In the genomic region with DNA sequence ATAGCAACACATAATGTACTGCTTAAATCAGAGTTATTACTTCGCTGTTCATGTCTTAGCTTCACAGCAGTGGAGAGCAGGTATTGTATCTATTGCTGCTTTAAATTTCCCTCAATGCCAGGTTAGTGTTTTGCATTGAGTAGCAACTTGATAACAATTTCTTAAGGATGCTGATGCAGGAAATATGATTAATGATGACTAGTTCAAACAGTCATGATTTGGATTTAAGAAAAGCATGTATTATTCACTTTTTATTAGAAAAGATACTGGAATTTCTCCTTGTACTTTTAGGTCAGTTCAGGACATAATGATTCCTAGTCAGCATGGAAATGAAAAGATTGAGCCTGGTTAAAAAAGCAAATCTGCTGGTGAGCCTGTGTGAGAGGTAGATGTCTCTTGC, we compare ENCODE assay signal across 20 cellular contexts.
A peak's percentile ranks its signal among the peaks of the same experiment; 100 is the strongest.
DNase-seq lines count a peak whose midpoint lies in the region; ATAC-seq, FAIRE-seq and TF ChIP-seq lines count a peak whose summit lies in the region.
"Had no signal": no experiment of that assay in that cellular context is flagged by ENCODE, and none has a peak within 500 bp of the region (broad histone marks: within the 10 kb centered on the region; RNA-seq: fewer than 3 reads in every experiment).

No MANE protein-coding gene starts in this region.

- H3K27ac ChIP-seq in SK-N-SH (ENCODE audit: low read depth in 2 of 2, low read length in 1 of 2): no peak overlapping the region
- H3K27ac ChIP-seq: 22Rv1, C4-2B, HL-60 had no signal

- no peak overlapping the region for H2AFZ ChIP-seq in SK-N-SH (ENCODE audit: low read depth)

- no peak for TF ChIP-seq RAD21 in SK-N-SH (IDR thresholded peaks at IDR 0.05; ENCODE audit: low read length)

- intact Hi-C loops in posterior cingulate gyrus (cut with DNase I): no loop called here

- H3K9ac ChIP-seq in SK-N-SH (no peak overlapping the region), skeletal muscle satellite cell (ENCODE audit: low read depth, low read length) (peak overlapping the region; percentile 55)

- TF ChIP-seq EP300 in SK-N-SH (IDR thresholded peaks at IDR 0.05; ENCODE audit: borderline replicate concordance in 1 of 2, low read depth in 1 of 2, low read length in 1 of 2): peak in 1 of 2 experiments; percentile 43; a peak in 1 of 4 replicates

- no peaks in the 10 kb centered on the region for H3K79me2 ChIP-seq in SK-N-SH (ENCODE audit: insufficient read depth)

- DNase-seq in SK-N-SH (no peak), RCC 7860 (ENCODE audit: low spot score) (peak; percentile 5), epithelial cell of esophagus (ENCODE audit: low read depth) (peak; percentile 70), posterior cingulate gyrus (no peak), retina (no peak), DMS53 treated with DMSO at 0.1 percent for 48 hours (lab: John Stamatoyannopoulos, UW; ENCODE audit: unreplicated experiment) (no peak)
- DNase-seq: KG1; NCI-H1092; NCI-H1694; NCI-H2107; NCI-H226; NCI-H526 treated with DMSO at 0.1 percent for 48 hours; NK-92 treated with Interleukin-12 subunit alpha and Interleukin-12 subunit beta, amount 100 ng/mL, for 24 hours; OCI-M1; SHP77 had no signal

- no peaks in the 10 kb centered on the region for H4K20me1 ChIP-seq in SK-N-SH (ENCODE audit: insufficient read depth)

- FAIRE-seq in RCC 7860 (lab: Jason Lieb, UNC): no peak

- CTCF ChIA-PET in SK-N-SH (lab: Yijun Ruan, JAX): no interaction called here

- H3F3A ChIP-seq in SK-N-SH (replicated peaks; ENCODE audit: insufficient read depth): no peaks in the 10 kb centered on the region

- H3K36me3 ChIP-seq in SK-N-SH (replicated peaks in 1 of 2; ENCODE audit: control insufficient read depth in 1 of 2, insufficient read depth in 2 of 2, low read length in 1 of 2): no peaks in the 10 kb centered on the region
- H3K36me3 ChIP-seq in skeletal muscle satellite cell (ENCODE audit: insufficient read depth, low read length): no peaks in the 10 kb centered on the region

- 89% methylated on average over 1 of the region's 1 CpG for WGBS in SK-N-SH (ENCODE audit: low lambda C conversion rate)

- peaks cover 0 to 14% of the 10 kb centered on the region in 2 experiments; a peak in 1 of 4 replicates for H3K4me1 ChIP-seq in SK-N-SH (ENCODE audit: control insufficient read depth in 1 of 2, insufficient read depth in 2 of 2, low read depth in 1 of 2, low read length in 1 of 2)
- H3K4me1 ChIP-seq in skeletal muscle satellite cell (ENCODE audit: control insufficient read depth, insufficient read depth, low read length): peaks cover 55% of the 10 kb centered on the region

- H3K27me3 ChIP-seq in SK-N-SH (ENCODE audit: insufficient read depth): no peaks in the 10 kb centered on the region
- H3K27me3 ChIP-seq in skeletal muscle satellite cell (ENCODE audit: control insufficient read depth, insufficient read depth, low read length): no peaks in the 10 kb centered on the region

- H3K4me3 ChIP-seq in SK-N-SH (ENCODE audit: low read depth in 2 of 2, low read length in 1 of 2): no peak overlapping the region
- H3K4me3 ChIP-seq in epithelial cell of esophagus (ENCODE audit: low read length): no peak overlapping the region
- H3K4me3 ChIP-seq in skeletal muscle satellite cell (ENCODE audit: low read length): peak overlapping the region; percentile 15

- H3K4me2 ChIP-seq in SK-N-SH (peak overlapping the region; percentile 8; the same call in 1 of the 2 replicates), skeletal muscle satellite cell (ENCODE audit: low read length) (peak overlapping the region; percentile 44)

- TF ChIP-seq CTCF in SK-N-SH (IDR thresholded peaks at IDR 0.05) (no peak), epithelial cell of esophagus (IDR thresholded peaks at IDR 0.05; ENCODE audit: insufficient read depth, low read depth, low read length, missing control alignments) (no peak)

- H3K9me3 ChIP-seq in SK-N-SH (no peaks in the 10 kb centered on the region), skeletal muscle satellite cell (replicated peaks; ENCODE audit: low read length) (no peaks in the 10 kb centered on the region)

- POLR2A ChIA-PET in SK-N-SH (lab: Yijun Ruan, JAX): no interaction called here

- H3K9me2 ChIP-seq in SK-N-SH: no peaks in the 10 kb centered on the region

- ATAC-seq in SK-N-SH treated with all-trans-retinoic acid at 6 μM for 48 hours: no peak; the same call in 2 of the 3 replicates

TF ChIP-seq in SK-N-SH, 30 proteins besides CTCF, POLR2A, EP300 and RAD21:
- TF ChIP-seq, protein P1, sequence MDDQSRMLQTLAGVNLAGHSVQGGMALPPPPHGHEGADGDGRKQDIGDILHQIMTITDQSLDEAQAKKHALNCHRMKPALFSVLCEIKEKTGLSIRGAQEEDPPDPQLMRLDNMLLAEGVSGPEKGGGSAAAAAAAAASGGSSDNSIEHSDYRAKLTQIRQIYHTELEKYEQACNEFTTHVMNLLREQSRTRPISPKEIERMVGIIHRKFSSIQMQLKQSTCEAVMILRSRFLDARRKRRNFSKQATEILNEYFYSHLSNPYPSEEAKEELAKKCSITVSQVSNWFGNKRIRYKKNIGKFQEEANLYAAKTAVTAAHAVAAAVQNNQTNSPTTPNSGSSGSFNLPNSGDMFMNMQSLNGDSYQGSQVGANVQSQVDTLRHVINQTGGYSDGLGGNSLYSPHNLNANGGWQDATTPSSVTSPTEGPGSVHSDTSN (IDR thresholded peaks at IDR 0.05): peak; percentile 37
- peak; percentile 72; the same call in 1 of the 2 replicates for TF ChIP-seq FOSL2 (IDR thresholded peaks at IDR 0.05; ENCODE audit: borderline replicate concordance, low read depth)
- no peak for TF ChIP-seq EZH2phosphoT487 (IDR thresholded peaks at IDR 0.05; ENCODE audit: borderline replicate concordance, low read depth)
- TF ChIP-seq, protein P2, sequence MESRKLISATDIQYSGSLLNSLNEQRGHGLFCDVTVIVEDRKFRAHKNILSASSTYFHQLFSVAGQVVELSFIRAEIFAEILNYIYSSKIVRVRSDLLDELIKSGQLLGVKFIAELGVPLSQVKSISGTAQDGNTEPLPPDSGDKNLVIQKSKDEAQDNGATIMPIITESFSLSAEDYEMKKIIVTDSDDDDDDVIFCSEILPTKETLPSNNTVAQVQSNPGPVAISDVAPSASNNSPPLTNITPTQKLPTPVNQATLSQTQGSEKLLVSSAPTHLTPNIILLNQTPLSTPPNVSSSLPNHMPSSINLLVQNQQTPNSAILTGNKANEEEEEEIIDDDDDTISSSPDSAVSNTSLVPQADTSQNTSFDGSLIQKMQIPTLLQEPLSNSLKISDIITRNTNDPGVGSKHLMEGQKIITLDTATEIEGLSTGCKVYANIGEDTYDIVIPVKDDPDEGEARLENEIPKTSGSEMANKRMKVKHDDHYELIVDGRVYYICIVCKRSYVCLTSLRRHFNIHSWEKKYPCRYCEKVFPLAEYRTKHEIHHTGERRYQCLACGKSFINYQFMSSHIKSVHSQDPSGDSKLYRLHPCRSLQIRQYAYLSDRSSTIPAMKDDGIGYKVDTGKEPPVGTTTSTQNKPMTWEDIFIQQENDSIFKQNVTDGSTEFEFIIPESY (IDR thresholded peaks at IDR 0.05; ENCODE audit: borderline replicate concordance, low read depth): no peak
- peak; percentile 22; the same call in 1 of the 2 replicates for TF ChIP-seq NFIC (IDR thresholded peaks at IDR 0.05; ENCODE audit: borderline replicate concordance)
- peak; percentile 38; the same call in 1 of the 2 replicates for TF ChIP-seq TCF12 (IDR thresholded peaks at IDR 0.05)
- TF ChIP-seq SIN3A (IDR thresholded peaks at IDR 0.05; ENCODE audit: borderline replicate concordance, low read depth, low read length): no peak
- peak; percentile 42 for TF ChIP-seq JUND (IDR thresholded peaks at IDR 0.05)
- no peak for TF ChIP-seq YY1 (IDR thresholded peaks at IDR 0.05; ENCODE audit: low read depth)
- no peak for TF ChIP-seq MXI1 (IDR thresholded peaks at IDR 0.05; ENCODE audit: low read depth, low read length)
TF ChIP-seq in SK-N-SH: peak in this region for 5.

TF ChIP-seq in SK-N-SH treated with all-trans-retinoic acid at 6 μM for 48 hours, 23 proteins besides CTCF, POLR2A, EP300 and RAD21:
- TF ChIP-seq, protein P3, sequence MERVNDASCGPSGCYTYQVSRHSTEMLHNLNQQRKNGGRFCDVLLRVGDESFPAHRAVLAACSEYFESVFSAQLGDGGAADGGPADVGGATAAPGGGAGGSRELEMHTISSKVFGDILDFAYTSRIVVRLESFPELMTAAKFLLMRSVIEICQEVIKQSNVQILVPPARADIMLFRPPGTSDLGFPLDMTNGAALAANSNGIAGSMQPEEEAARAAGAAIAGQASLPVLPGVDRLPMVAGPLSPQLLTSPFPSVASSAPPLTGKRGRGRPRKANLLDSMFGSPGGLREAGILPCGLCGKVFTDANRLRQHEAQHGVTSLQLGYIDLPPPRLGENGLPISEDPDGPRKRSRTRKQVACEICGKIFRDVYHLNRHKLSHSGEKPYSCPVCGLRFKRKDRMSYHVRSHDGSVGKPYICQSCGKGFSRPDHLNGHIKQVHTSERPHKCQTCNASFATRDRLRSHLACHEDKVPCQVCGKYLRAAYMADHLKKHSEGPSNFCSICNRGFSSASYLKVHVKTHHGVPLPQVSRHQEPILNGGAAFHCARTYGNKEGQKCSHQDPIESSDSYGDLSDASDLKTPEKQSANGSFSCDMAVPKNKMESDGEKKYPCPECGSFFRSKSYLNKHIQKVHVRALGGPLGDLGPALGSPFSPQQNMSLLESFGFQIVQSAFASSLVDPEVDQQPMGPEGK (CRISPR knock-in tag; IDR thresholded peaks at IDR 0.05; ENCODE audit: borderline replicate concordance): no peak
- TF ChIP-seq PPARA (CRISPR knock-in tag; IDR thresholded peaks at IDR 0.05; ENCODE audit: borderline replicate concordance): no peak
- no peak for TF ChIP-seq GLIS3 (CRISPR knock-in tag; IDR thresholded peaks at IDR 0.05)
- TF ChIP-seq CSDC2 (CRISPR knock-in tag; IDR thresholded peaks at IDR 0.05): no peak
- TF ChIP-seq ISL1 (CRISPR knock-in tag; IDR thresholded peaks at IDR 0.05): no peak
- TF ChIP-seq, protein P4, sequence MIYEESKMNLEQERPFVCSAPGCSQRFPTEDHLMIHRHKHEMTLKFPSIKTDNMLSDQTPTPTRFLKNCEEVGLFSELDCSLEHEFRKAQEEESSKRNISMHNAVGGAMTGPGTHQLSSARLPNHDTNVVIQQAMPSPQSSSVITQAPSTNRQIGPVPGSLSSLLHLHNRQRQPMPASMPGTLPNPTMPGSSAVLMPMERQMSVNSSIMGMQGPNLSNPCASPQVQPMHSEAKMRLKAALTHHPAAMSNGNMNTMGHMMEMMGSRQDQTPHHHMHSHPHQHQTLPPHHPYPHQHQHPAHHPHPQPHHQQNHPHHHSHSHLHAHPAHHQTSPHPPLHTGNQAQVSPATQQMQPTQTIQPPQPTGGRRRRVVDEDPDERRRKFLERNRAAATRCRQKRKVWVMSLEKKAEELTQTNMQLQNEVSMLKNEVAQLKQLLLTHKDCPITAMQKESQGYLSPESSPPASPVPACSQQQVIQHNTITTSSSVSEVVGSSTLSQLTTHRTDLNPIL (CRISPR knock-in tag; IDR thresholded peaks at IDR 0.05; ENCODE audit: low read depth): no peak
- no peak for TF ChIP-seq TOX (CRISPR knock-in tag; IDR thresholded peaks at IDR 0.05; ENCODE audit: borderline replicate concordance)
- TF ChIP-seq ZNF8 (CRISPR knock-in tag; IDR thresholded peaks at IDR 0.05): no peak

Comparison
In these comparisons a context has a peak if more than half of its experiments do, and no peak if none do; other contexts are left out.
1. DNase-seq: peak in RCC 7860 (single experiment) and epithelial cell of esophagus (single experiment); none in SK-N-SH (single experiment), posterior cingulate gyrus (0 of 10), retina (single experiment) and DMS53 treated with DMSO at 0.1 percent for 48 hours (single experiment).